8 cellular contexts compared by ENCODE assay signal in genomic region chr4:42152507-42153504, GRCh38.
DNase-seq lines count a peak whose midpoint lies in the region; ATAC-seq and TF ChIP-seq lines count a peak whose summit lies in the region.

Gene BEND4 (minus strand): TSS chr4:42152655. CDS start chr4:42152143, 512 bp downstream.

- peaks cover 33% of the 10 kb centered on the region for H3K4me1 ChIP-seq in BLaER1

- no peaks in the 10 kb centered on the region for H3K36me3 ChIP-seq in BLaER1

- peaks cover 5% of the 10 kb centered on the region for H3K4me1 Mint-ChIP-seq in nephron

- H4K20me1 ChIP-seq in BLaER1: peaks cover 25% of the 10 kb centered on the region

- H3K9me3 ChIP-seq in BLaER1: no peaks in the 10 kb centered on the region

- H3K9me3 Mint-ChIP-seq in nephron: peaks cover 2% of the 10 kb centered on the region

- H3K4me3 ChIP-seq in BLaER1 (peak within 1 kb of the TSS; percentile 86), astrocyte of the cerebellum (ENCODE audit: low read depth, low read length) (peak within 1 kb of the TSS; percentile 34)

- H3K4me3 Mint-ChIP-seq in nephron: peak within 1 kb of the TSS; percentile 82 to 84 (median 84)

- POLR2A ChIA-PET in HEK293T (lab: Yijun Ruan, JAX): interaction anchor here (1.3 kb wide), 1 partner anchor 8 kb away, joined by 5 read pairs; no protein-coding TSS in a partner anchor

- H3K4me2 ChIP-seq in BLaER1: peak within 1 kb of the TSS; percentile 91

- peaks cover 80% of the 10 kb centered on the region for H3K27me3 Mint-ChIP-seq in nephron (ENCODE audit: low read depth)

- CTCF ChIA-PET in HEK293T (lab: Yijun Ruan, JAX): no interaction called here

- peak; percentile 5 for ATAC-seq in GM19025 (IDR thresholded peaks at IDR 0.05; ENCODE audit: low read depth, unreplicated experiment)
- peak; percentile 19 for ATAC-seq in HG03354 (IDR thresholded peaks at IDR 0.05; ENCODE audit: poor library complexity, severe bottlenecking, unreplicated experiment)

- in situ Hi-C loops in astrocyte of the cerebellum (cut with HindIII; ENCODE audit: low sequenced_read_pairs): no loop called here

- H3K27ac Mint-ChIP-seq in nephron: peak within 1 kb of the TSS in 1 of 3 experiments; percentile 28

- peak within 1 kb of the TSS; percentile 85 for H3K9ac ChIP-seq in BLaER1

- H3K27ac ChIP-seq in BLaER1: peak within 1 kb of the TSS; percentile 84

- H3K36me3 Mint-ChIP-seq in nephron (ENCODE audit: low read depth): no peaks in the 10 kb centered on the region

- no peaks in the 10 kb centered on the region for H3K27me3 ChIP-seq in BLaER1

- no peak for DNase-seq in astrocyte of the cerebellum (ENCODE audit: low read depth)
- DNase-seq in HEK293T (ENCODE audit: extremely low spot score): no peak
- DNase-seq in NOMO-1 treated with DMSO at 0.1 percent for 48 hours (lab: John Stamatoyannopoulos, UW; ENCODE audit: unreplicated experiment): no peak
- DNase-seq in GOT3 (lab: John Stamatoyannopoulos, UW): no peak

- TF ChIP-seq CTCF in astrocyte of the cerebellum (IDR thresholded peaks at IDR 0.05; ENCODE audit: low read depth, low read length, missing control alignments) (no peak), nephron (IDR thresholded peaks at IDR 0.05; ENCODE audit: unreplicated experiment in 3 of 3) (no peak)

TF ChIP-seq in HEK293T, 16 proteins besides CTCF, POLR2A, EP300 and RAD21:
- TF ChIP-seq HDGF (IDR thresholded peaks at IDR 0.05; ENCODE audit: borderline replicate concordance) (no peak), BHLHE40 (IDR thresholded peaks at IDR 0.05; ENCODE audit: borderline replicate concordance) (no peak), FOXK2 (IDR thresholded peaks at IDR 0.05) (no peak), SUZ12 (IDR thresholded peaks at IDR 0.05) (no peak), ARNT (IDR thresholded peaks at IDR 0.05) (no peak), ZNF384 (IDR thresholded peaks at IDR 0.05) (no peak), NFRKB (IDR thresholded peaks at IDR 0.05) (no peak), L3MBTL2 (conservative IDR thresholded peaks at IDR 0.05) (no peak), CTBP1 (IDR thresholded peaks at IDR 0.05; ENCODE audit: borderline replicate concordance) (no peak), FOXM1 (IDR thresholded peaks at IDR 0.05; ENCODE audit: borderline replicate concordance) (no peak), PKNOX1 (IDR thresholded peaks at IDR 0.05) (no peak), FOXA1 (IDR thresholded peaks at IDR 0.05) (no peak)
